ENCODE assay signal across 1 cellular context in the genomic region with DNA sequence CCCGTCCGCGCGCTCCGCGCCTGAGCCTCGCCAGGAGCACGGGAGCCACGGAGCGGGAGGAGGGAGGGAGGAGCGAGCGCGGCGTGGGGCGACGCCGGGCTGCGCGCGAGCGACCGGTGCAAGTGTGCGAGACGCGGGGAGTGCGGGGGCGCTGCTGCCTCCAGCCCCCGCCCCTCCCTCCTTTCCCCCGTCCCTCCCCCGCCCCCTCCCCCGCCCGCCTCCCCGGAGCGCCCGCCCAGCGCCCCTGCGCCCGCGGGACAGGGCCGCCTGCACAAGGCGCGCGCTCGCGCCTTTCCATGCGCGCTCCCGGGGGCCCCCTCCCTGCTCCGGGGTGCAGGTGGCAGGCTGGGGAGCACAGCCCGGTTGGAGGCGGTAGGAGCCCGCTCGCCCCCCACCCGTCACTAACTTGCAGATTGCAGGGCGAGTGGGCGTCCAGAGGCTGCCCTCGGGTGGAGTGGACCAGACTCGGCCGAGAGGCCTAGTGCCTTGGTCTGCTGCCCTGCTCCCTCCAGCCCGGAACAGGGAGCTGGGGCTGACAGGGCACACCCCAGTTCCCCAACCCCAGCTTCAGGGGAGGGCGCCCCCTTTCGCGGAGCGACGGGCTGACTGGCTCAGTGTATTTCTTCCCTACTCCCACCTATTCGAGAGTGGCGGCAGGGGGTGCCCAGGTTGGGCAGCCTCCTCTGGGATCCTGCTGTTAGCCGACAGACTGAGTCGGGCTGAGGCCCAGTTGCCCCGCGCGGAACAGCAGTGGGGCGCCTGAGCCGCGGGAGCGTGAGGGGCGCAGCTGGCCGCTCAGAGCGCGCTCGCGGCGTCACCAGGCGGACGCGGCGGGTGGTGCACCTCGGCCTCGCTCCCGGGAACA.
TF ChIP-seq lines count a peak whose summit lies in the region.

A gene (minus strand): TSS at position 126 of the 865 bp plus-strand sequence. CDS start 255 bp downstream, outside the sequence.

TF ChIP-seq in SK-N-SH treated with all-trans-retinoic acid at 6 μM for 48 hours, 23 proteins besides CTCF, POLR2A, EP300 and RAD21 (continued from another document):
- TF ChIP-seq SNAI2 (CRISPR knock-in tag; IDR thresholded peaks at IDR 0.05) (no peak), ESRRG (CRISPR knock-in tag; IDR thresholded peaks at IDR 0.05) (no peak), GLIS3 (CRISPR knock-in tag; IDR thresholded peaks at IDR 0.05) (no peak), CSDC2 (CRISPR knock-in tag; IDR thresholded peaks at IDR 0.05) (no peak), ZFP30 (CRISPR knock-in tag; IDR thresholded peaks at IDR 0.05) (no peak), ZNF8 (CRISPR knock-in tag; IDR thresholded peaks at IDR 0.05) (no peak)
- TF ChIP-seq, protein P1, sequence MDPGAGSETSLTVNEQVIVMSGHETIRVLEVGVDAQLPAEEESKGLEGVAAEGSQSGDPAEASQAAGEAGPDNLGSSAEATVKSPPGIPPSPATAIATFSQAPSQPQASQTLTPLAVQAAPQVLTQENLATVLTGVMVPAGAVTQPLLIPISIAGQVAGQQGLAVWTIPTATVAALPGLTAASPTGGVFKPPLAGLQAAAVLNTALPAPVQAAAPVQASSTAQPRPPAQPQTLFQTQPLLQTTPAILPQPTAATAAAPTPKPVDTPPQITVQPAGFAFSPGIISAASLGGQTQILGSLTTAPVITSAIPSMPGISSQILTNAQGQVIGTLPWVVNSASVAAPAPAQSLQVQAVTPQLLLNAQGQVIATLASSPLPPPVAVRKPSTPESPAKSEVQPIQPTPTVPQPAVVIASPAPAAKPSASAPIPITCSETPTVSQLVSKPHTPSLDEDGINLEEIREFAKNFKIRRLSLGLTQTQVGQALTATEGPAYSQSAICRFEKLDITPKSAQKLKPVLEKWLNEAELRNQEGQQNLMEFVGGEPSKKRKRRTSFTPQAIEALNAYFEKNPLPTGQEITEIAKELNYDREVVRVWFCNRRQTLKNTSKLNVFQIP (CRISPR knock-in tag; IDR thresholded peaks at IDR 0.05; ENCODE audit: borderline replicate concordance, low read depth): no peak
